Comparison of ENCODE assay signal across 13 cellular contexts in genomic region chr3:180947761-180948390, GRCh38. TPM values are rescaled to one million over a fixed set of nuclear protein-coding genes. Genes with fewer than 3 reads are reported as not detected.
DNase-seq lines count a peak whose midpoint lies in the region; ATAC-seq and TF ChIP-seq lines count a peak whose summit lies in the region.
"Had no signal": no experiment of that assay in that cellular context is flagged by ENCODE, and none has a peak within 500 bp of the region (broad histone marks: within the 10 kb centered on the region; RNA-seq: fewer than 3 reads in every experiment).

No MANE protein-coding gene starts in this region.

- H3K27me3 Mint-ChIP-seq in effector memory CD8-positive, alpha-beta T cell = no peaks in the 10 kb centered on the region
- H3K27me3 Mint-ChIP-seq in CD8-positive, alpha-beta T cell (ENCODE audit: low read depth) = no peaks in the 10 kb centered on the region
- H3K27me3 Mint-ChIP-seq: naive thymus-derived CD8-positive, alpha-beta T cell had no signal

- H3K36me3 Mint-ChIP-seq in effector memory CD8-positive, alpha-beta T cell (ENCODE audit: insufficient read depth) = peaks cover 85% of the 10 kb centered on the region
- peaks cover 80% of the 10 kb centered on the region for H3K36me3 Mint-ChIP-seq in CD8-positive, alpha-beta T cell

- H3K9me3 Mint-ChIP-seq in effector memory CD8-positive, alpha-beta T cell = no peaks in the 10 kb centered on the region
- H3K9me3 Mint-ChIP-seq in CD8-positive, alpha-beta T cell = no peaks in the 10 kb centered on the region
- H3K9me3 Mint-ChIP-seq: activated T-helper 1 cell treated with anti-CD3 and anti-CD28 coated beads, Interleukin-12 subunit alpha, Interleukin-12 subunit beta, Interleukin-2, Interleukin-4 antibody, amounts not matched to agents 30 ng/mL and 10 ng/mL and 1 ng/mL, durations not matched to agents 14 hours and 24 hours and 36 hours; naive thymus-derived CD8-positive, alpha-beta T cell had no signal

- CTCF ChIA-PET in CD8-positive, alpha-beta T cell (lab: Charles Lee) = no interaction called here
- CTCF ChIA-PET in RWPE1 (lab: Yijun Ruan, JAX) = interaction anchor here (0.6 to 0.7 kb wide), 2 partner anchors 29 to 1690 kb away, joined by 3 read pairs; no protein-coding TSS in a partner anchor

- peaks cover 5 to 14% of the 10 kb centered on the region in 2 donors for H3K4me1 Mint-ChIP-seq in effector memory CD8-positive, alpha-beta T cell (ENCODE audit: low read depth in 2 of 2)
- peaks cover 17% of the 10 kb centered on the region for H3K4me1 Mint-ChIP-seq in CD8-positive, alpha-beta T cell (ENCODE audit: low read depth)

- peak overlapping the region; percentile 59 to 67 for H3K27ac Mint-ChIP-seq in effector memory CD8-positive, alpha-beta T cell
- H3K27ac Mint-ChIP-seq in CD8-positive, alpha-beta T cell = no peak overlapping the region
- H3K27ac Mint-ChIP-seq: activated T-helper 1 cell treated with anti-CD3 and anti-CD28 coated beads, Interleukin-12 subunit alpha, Interleukin-12 subunit beta, Interleukin-2, Interleukin-4 antibody, amounts not matched to agents 30 ng/mL and 10 ng/mL and 1 ng/mL, durations not matched to agents 14 hours and 24 hours and 36 hours had no signal

- no peak for TF ChIP-seq CTCF in CD8-positive, alpha-beta T cell (IDR thresholded peaks at IDR 0.05)
- TF ChIP-seq CTCF in RWPE1 (conservative IDR thresholded peaks at IDR 0.05; ENCODE audit: low read depth) = no peak

- no peak for DNase-seq in effector memory CD8-positive, alpha-beta T cell
- DNase-seq in CD8-positive, alpha-beta T cell = no peak
- DNase-seq in DMS 273 treated with DMSO at 0.1 percent for 48 hours (lab: John Stamatoyannopoulos, UW) (no peak), RWPE1 (ENCODE audit: low spot score) (no peak)
- no peak for DNase-seq in activated CD4-positive, alpha-beta T cell treated with anti-CD3 and anti-CD28 coated beads for 4 hours
- DNase-seq: Calu3; naive thymus-derived CD8-positive, alpha-beta T cell; small intestine had no signal

- no peaks in the 10 kb centered on the region for H3K4me1 ChIP-seq in CD8-positive, alpha-beta T cell (ENCODE audit: insufficient read depth, low read length)

- H3K4me3 ChIP-seq in CD8-positive, alpha-beta T cell (ENCODE audit: low read depth, low read length) = no peak overlapping the region
- H3K4me3 ChIP-seq: cardiac muscle cell had no signal

- no peak overlapping the region for H3K27ac ChIP-seq in CD8-positive, alpha-beta T cell (ENCODE audit: low read depth, low read length)
- no peak overlapping the region for H3K27ac ChIP-seq in RWPE1
- H3K27ac ChIP-seq: cardiac muscle cell had no signal

- H3K9me3 ChIP-seq in CD8-positive, alpha-beta T cell (ENCODE audit: low read length) = no peaks in the 10 kb centered on the region

- no peak overlapping the region for H3K4me3 Mint-ChIP-seq in effector memory CD8-positive, alpha-beta T cell
- no peak overlapping the region for H3K4me3 Mint-ChIP-seq in CD8-positive, alpha-beta T cell
- H3K4me3 Mint-ChIP-seq: activated T-helper 1 cell treated with anti-CD3 and anti-CD28 coated beads, Interleukin-12 subunit alpha, Interleukin-12 subunit beta, Interleukin-2, Interleukin-4 antibody, amounts not matched to agents 30 ng/mL and 10 ng/mL and 1 ng/mL, durations not matched to agents 14 hours and 24 hours and 36 hours; naive thymus-derived CD8-positive, alpha-beta T cell had no signal

- H3K27me3 ChIP-seq in CD8-positive, alpha-beta T cell (ENCODE audit: insufficient read depth, low read length) = no peaks in the 10 kb centered on the region
- H3K27me3 ChIP-seq: cardiac muscle cell had no signal

- intact Hi-C loops in CD8-positive, alpha-beta T cell (cut with DNase I, micrococcal nuclease) = no loop called here

- peaks cover 33% of the 10 kb centered on the region for H3K36me3 ChIP-seq in CD8-positive, alpha-beta T cell (ENCODE audit: insufficient read depth, low read length)

- POLR2A ChIA-PET in CD8-positive, alpha-beta T cell (lab: Charles Lee) = no interaction called here
- POLR2A ChIA-PET in RWPE1 (lab: Yijun Ruan, JAX; ENCODE audit: low non-redundant PET) = no interaction called here

- ATAC-seq in GM18867 (IDR thresholded peaks at IDR 0.05; ENCODE audit: unreplicated experiment) = peak; percentile 82
- peak; percentile 83 for ATAC-seq in GM21723 (IDR thresholded peaks at IDR 0.05; ENCODE audit: unreplicated experiment)
- peak; percentile 77 for ATAC-seq in HG03521 (IDR thresholded peaks at IDR 0.05; ENCODE audit: unreplicated experiment)
- ATAC-seq in effector memory CD8-positive, alpha-beta T cell (replicated peaks) = no peak
- no peak for ATAC-seq in CD8-positive, alpha-beta T cell
- ATAC-seq: naive thymus-derived CD8-positive, alpha-beta T cell had no signal

RNA-seq across cellular contexts. Expression of gene FXR1, which starts 35.4 kb away (rescaled TPM):
- total RNA-seq in CD8-positive, alpha-beta T cell = 100 to 1,000 TPM; 192 to 206 TPM

RNA-seq across cellular contexts. Expression of gene DNAJC19, which starts 41.7 kb away (rescaled TPM):
- total RNA-seq in CD8-positive, alpha-beta T cell = 10 to 100 TPM; 35.5 to 42.3 TPM

Comparison
In these comparisons a context has a peak if more than half of its experiments do, and no peak if none do; other contexts are left out.
1. ATAC-seq: peak in GM18867 (single experiment), GM21723 (single experiment) and HG03521 (single experiment); none in effector memory CD8-positive, alpha-beta T cell (single experiment) and CD8-positive, alpha-beta T cell (single experiment).